Comparison of ENCODE assay signal across 2 cellular contexts in genomic region chr7:65238785-65239184, GRCh38.
TF ChIP-seq lines count a peak whose summit lies in the region.

No MANE protein-coding gene starts in this region.

TF ChIP-seq in SK-N-SH, 30 proteins besides CTCF, POLR2A, EP300 and RAD21 (continued from another document):
- TF ChIP-seq ZBTB33 (IDR thresholded peaks at IDR 0.05; ENCODE audit: borderline replicate concordance, low read depth) (no peak), TEAD4 (IDR thresholded peaks at IDR 0.05; ENCODE audit: borderline replicate concordance, insufficient read depth) (no peak), FOSL2 (IDR thresholded peaks at IDR 0.05; ENCODE audit: borderline replicate concordance, low read depth) (no peak), GATA2 (CRISPR knock-in tag; IDR thresholded peaks at IDR 0.05) (no peak), RXRA (IDR thresholded peaks at IDR 0.05; ENCODE audit: borderline replicate concordance, low read depth) (no peak), TCF12 (IDR thresholded peaks at IDR 0.05) (no peak), SIN3A (IDR thresholded peaks at IDR 0.05; ENCODE audit: borderline replicate concordance, low read depth, low read length) (no peak), GABPA (IDR thresholded peaks at IDR 0.05; ENCODE audit: low read depth) (no peak), EZH2phosphoT487 (IDR thresholded peaks at IDR 0.05; ENCODE audit: borderline replicate concordance, low read depth) (no peak), REST (IDR thresholded peaks at IDR 0.05; ENCODE audit: low read depth, low read length) (no peak), JUND (IDR thresholded peaks at IDR 0.05) (no peak)
- TF ChIP-seq, protein P1, sequence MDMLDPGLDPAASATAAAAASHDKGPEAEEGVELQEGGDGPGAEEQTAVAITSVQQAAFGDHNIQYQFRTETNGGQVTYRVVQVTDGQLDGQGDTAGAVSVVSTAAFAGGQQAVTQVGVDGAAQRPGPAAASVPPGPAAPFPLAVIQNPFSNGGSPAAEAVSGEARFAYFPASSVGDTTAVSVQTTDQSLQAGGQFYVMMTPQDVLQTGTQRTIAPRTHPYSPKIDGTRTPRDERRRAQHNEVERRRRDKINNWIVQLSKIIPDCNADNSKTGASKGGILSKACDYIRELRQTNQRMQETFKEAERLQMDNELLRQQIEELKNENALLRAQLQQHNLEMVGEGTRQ (IDR thresholded peaks at IDR 0.05; ENCODE audit: borderline replicate concordance, low read depth, low read length) = no peak
- TF ChIP-seq, protein P2, sequence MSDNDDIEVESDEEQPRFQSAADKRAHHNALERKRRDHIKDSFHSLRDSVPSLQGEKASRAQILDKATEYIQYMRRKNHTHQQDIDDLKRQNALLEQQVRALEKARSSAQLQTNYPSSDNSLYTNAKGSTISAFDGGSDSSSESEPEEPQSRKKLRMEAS (IDR thresholded peaks at IDR 0.05; ENCODE audit: low read depth) = no peak
TF ChIP-seq in SK-N-SH: peak in this region for 0.

TF ChIP-seq in SK-N-SH treated with all-trans-retinoic acid at 6 μM for 48 hours, 23 proteins besides CTCF, POLR2A, EP300 and RAD21 (continued from another document):
- TF ChIP-seq, protein P3, sequence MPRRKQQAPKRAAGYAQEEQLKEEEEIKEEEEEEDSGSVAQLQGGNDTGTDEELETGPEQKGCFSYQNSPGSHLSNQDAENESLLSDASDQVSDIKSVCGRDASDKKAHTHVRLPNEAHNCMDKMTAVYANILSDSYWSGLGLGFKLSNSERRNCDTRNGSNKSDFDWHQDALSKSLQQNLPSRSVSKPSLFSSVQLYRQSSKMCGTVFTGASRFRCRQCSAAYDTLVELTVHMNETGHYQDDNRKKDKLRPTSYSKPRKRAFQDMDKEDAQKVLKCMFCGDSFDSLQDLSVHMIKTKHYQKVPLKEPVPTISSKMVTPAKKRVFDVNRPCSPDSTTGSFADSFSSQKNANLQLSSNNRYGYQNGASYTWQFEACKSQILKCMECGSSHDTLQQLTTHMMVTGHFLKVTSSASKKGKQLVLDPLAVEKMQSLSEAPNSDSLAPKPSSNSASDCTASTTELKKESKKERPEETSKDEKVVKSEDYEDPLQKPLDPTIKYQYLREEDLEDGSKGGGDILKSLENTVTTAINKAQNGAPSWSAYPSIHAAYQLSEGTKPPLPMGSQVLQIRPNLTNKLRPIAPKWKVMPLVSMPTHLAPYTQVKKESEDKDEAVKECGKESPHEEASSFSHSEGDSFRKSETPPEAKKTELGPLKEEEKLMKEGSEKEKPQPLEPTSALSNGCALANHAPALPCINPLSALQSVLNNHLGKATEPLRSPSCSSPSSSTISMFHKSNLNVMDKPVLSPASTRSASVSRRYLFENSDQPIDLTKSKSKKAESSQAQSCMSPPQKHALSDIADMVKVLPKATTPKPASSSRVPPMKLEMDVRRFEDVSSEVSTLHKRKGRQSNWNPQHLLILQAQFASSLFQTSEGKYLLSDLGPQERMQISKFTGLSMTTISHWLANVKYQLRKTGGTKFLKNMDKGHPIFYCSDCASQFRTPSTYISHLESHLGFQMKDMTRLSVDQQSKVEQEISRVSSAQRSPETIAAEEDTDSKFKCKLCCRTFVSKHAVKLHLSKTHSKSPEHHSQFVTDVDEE (CRISPR knock-in tag; IDR thresholded peaks at IDR 0.05) = no peak
- TF ChIP-seq ZNF565 (CRISPR knock-in tag; conservative IDR thresholded peaks at IDR 0.05; ENCODE audit: low read depth) (no peak), ESRRG (CRISPR knock-in tag; IDR thresholded peaks at IDR 0.05) (no peak), GLIS3 (CRISPR knock-in tag; IDR thresholded peaks at IDR 0.05) (no peak), CSRNP3 (CRISPR knock-in tag; IDR thresholded peaks at IDR 0.05) (no peak), ZFP30 (CRISPR knock-in tag; IDR thresholded peaks at IDR 0.05) (no peak), POU6F1 (CRISPR knock-in tag; IDR thresholded peaks at IDR 0.05; ENCODE audit: borderline replicate concordance, low read depth) (no peak), PPARA (CRISPR knock-in tag; IDR thresholded peaks at IDR 0.05; ENCODE audit: borderline replicate concordance) (no peak), CSDC2 (CRISPR knock-in tag; IDR thresholded peaks at IDR 0.05) (no peak), ZNF70 (CRISPR knock-in tag; IDR thresholded peaks at IDR 0.05) (no peak)
- TF ChIP-seq, protein P4, sequence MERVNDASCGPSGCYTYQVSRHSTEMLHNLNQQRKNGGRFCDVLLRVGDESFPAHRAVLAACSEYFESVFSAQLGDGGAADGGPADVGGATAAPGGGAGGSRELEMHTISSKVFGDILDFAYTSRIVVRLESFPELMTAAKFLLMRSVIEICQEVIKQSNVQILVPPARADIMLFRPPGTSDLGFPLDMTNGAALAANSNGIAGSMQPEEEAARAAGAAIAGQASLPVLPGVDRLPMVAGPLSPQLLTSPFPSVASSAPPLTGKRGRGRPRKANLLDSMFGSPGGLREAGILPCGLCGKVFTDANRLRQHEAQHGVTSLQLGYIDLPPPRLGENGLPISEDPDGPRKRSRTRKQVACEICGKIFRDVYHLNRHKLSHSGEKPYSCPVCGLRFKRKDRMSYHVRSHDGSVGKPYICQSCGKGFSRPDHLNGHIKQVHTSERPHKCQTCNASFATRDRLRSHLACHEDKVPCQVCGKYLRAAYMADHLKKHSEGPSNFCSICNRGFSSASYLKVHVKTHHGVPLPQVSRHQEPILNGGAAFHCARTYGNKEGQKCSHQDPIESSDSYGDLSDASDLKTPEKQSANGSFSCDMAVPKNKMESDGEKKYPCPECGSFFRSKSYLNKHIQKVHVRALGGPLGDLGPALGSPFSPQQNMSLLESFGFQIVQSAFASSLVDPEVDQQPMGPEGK (CRISPR knock-in tag; IDR thresholded peaks at IDR 0.05; ENCODE audit: borderline replicate concordance) = no peak
